9 cellular contexts compared by ENCODE assay signal in the genomic region with DNA sequence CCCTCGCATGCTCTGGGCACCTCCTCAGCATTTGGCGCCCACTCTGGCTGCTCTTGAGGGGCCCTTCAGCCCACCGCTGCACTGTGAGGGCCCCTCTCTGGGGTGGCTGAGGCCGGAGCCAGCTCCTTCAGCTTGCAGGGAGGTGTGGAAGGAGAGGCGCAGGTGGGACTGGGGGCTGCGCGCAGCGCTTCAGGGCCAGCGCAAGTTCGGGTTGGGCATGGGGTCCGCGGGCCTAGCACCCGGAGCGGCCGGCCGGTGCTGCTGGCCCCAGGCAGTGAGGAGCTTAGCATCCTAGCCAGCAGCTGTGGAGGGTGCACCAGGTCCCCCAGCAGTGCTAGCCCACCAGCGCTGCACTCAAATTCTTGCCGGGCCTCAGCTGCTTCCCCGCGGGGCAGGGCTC.
"Had no signal": no experiment of that assay in that cellular context is flagged by ENCODE, and none has a peak within 500 bp of the region (broad histone marks: within the 10 kb centered on the region; RNA-seq: fewer than 3 reads in every experiment).

No MANE protein-coding gene starts in this region.

- H3K4me1 ChIP-seq: HAP-1 had no signal

- DNase-seq: GM23248, GOT3, H7, H9, HCEC 1CT, HFFc6 had no signal

- H3K9ac ChIP-seq: GM23248 had no signal

- H3K27ac ChIP-seq: GM23248 had no signal

- H3K4me3 ChIP-seq: GM23248, GM23338, HAP-1 had no signal

- ATAC-seq: GM23338, HCT116 had no signal

- H3K9me3 ChIP-seq: HAP-1 had no signal

- H3K36me3 ChIP-seq: HAP-1 had no signal

- H2AFZ ChIP-seq: GM23248, GM23338 had no signal

- H3K4me2 ChIP-seq: GM23338 had no signal
